Comparison of ENCODE assay signal across 8 cellular contexts in genomic region chr20:44384423-44385027, GRCh38. TPM values are rescaled to one million over a fixed set of nuclear protein-coding genes. Genes with fewer than 3 reads are reported as not detected.
DNase-seq lines count a peak whose midpoint lies in the region; ATAC-seq and TF ChIP-seq lines count a peak whose summit lies in the region.

No MANE protein-coding gene starts in this region.

- no peak overlapping the region for H3K23ac ChIP-seq in H9 (ENCODE audit: insufficient read length, low read depth, low read length)

- no peak overlapping the region for H2BK5ac ChIP-seq in H9 (ENCODE audit: insufficient read length, low read length)

- no peak overlapping the region for H3K4me3 Mint-ChIP-seq in H9
- H3K4me3 Mint-ChIP-seq in central memory CD8-positive, alpha-beta T cell, result no peak overlapping the region

- H4K91ac ChIP-seq in H9 (ENCODE audit: insufficient read length, low read depth, low read length), result no peak overlapping the region

- peaks cover 8% of the 10 kb centered on the region in 2 experiments for H3K4me1 Mint-ChIP-seq in H9
- peaks cover 9% of the 10 kb centered on the region for H3K4me1 Mint-ChIP-seq in central memory CD8-positive, alpha-beta T cell

- no peaks in the 10 kb centered on the region for H3K79me2 ChIP-seq in H9 (ENCODE audit: insufficient read depth, low read length)

- no peak overlapping the region for H3K4me2 ChIP-seq in H9 (ENCODE audit: insufficient read depth, insufficient read length, low read length)

- 0 out of 7 replicates have a peak overlapping the region, but pooled peaks of 1 of the 3 experiments have one; percentile 41 for H3K27ac Mint-ChIP-seq in H9
- no peak overlapping the region for H3K27ac Mint-ChIP-seq in central memory CD8-positive, alpha-beta T cell (ENCODE audit: low read depth)

- H3K18ac ChIP-seq in H9 (ENCODE audit: insufficient read length, low read depth, low read length), result no peak overlapping the region

- no peak overlapping the region for H2BK20ac ChIP-seq in H9 (ENCODE audit: low read depth, low read length, poor library complexity, severe bottlenecking)

- no peaks in the 10 kb centered on the region for H3K27me3 ChIP-seq in H9 (ENCODE audit: insufficient read depth, low read length)

- H2BK120ac ChIP-seq in H9 (ENCODE audit: low read depth, low read length, poor library complexity, severe bottlenecking), result no peak overlapping the region

- no peaks in the 10 kb centered on the region for H3K9me3 ChIP-seq in H9 (ENCODE audit: control insufficient read depth, low read depth, low read length)

- H3K4me1 ChIP-seq in H9 (ENCODE audit: insufficient read depth, low read length), result no peaks in the 10 kb centered on the region

- H4K5ac ChIP-seq in H9 (ENCODE audit: insufficient read length, low read depth, low read length), result no peak overlapping the region

- H3K9ac ChIP-seq in H9 (ENCODE audit: extremely low read depth, insufficient read length, low read length), result no peak overlapping the region

- H2AK5ac ChIP-seq in H9 (ENCODE audit: insufficient read length, low read length), result no peak overlapping the region

- DNase-seq in AML-193 (lab: John Stamatoyannopoulos, UW) (peak; percentile 42 to 59), H9 (peak; percentile 77), NCI-H2227 treated with DMSO at 0.1 percent for 48 hours (lab: John Stamatoyannopoulos, UW) (peak; percentile 71), left lobe of liver (ENCODE audit: low spot score) (peak; percentile 83), middle frontal gyrus (ENCODE audit: extremely low spot score, low spot score) (no peak)
- DNase-seq in activated CD4-positive, alpha-beta T cell treated with anti-CD3 and anti-CD28 coated beads for 1 hour, result peak; percentile 72
- DNase-seq in central memory CD8-positive, alpha-beta T cell (ENCODE audit: low spot score in 2 of 2), result peak; percentile 60 to 80
- DNase-seq in stimulated activated CD4-positive, alpha-beta T cell treated with anti-CD3 and anti-CD28 coated beads, TNF-alpha, amount 100 ng/mL, for 1 hour (ENCODE audit: low read depth in 3 of 3, low spot score in 1 of 3), result peak; percentile 54 to 85 (median 56)

- H2BK12ac ChIP-seq in H9 (ENCODE audit: insufficient read length, low read depth, low read length), result no peak overlapping the region

- H2BK15ac ChIP-seq in H9 (ENCODE audit: low read depth, low read length), result no peak overlapping the region

- H4K8ac ChIP-seq in H9 (replicated peaks; ENCODE audit: insufficient read length, low read depth, low read length), result no peak overlapping the region

- H3K27ac ChIP-seq in H9 (ENCODE audit: insufficient read length, low read depth, low read length), result no peak overlapping the region

- no peak overlapping the region for H3K14ac ChIP-seq in H9 (ENCODE audit: insufficient read depth, low read length)

- no peak overlapping the region for H3T11ph ChIP-seq in H9 (ENCODE audit: low read length)

- H2AFZ ChIP-seq in H9 (ENCODE audit: low read length), result no peak overlapping the region

- H3K4ac ChIP-seq in H9 (ENCODE audit: low read depth, low read length), result no peak overlapping the region

- H3K36me3 Mint-ChIP-seq in H9 (ENCODE audit: insufficient read depth in 1 of 3, low read depth in 3 of 3), result no peaks in the 10 kb centered on the region
- no peaks in the 10 kb centered on the region for H3K36me3 Mint-ChIP-seq in central memory CD8-positive, alpha-beta T cell (ENCODE audit: insufficient read depth)

- no peaks in the 10 kb centered on the region; a peak in 1 of 5 replicates for H3K9me3 Mint-ChIP-seq in H9
- no peaks in the 10 kb centered on the region for H3K9me3 Mint-ChIP-seq in central memory CD8-positive, alpha-beta T cell

- H4K20me1 ChIP-seq in H9 (ENCODE audit: control insufficient read depth, insufficient read depth, insufficient read length), result no peaks in the 10 kb centered on the region

- no CpG with 5 or more reads among the region's 9 CpGs for WGBS in H9 (ENCODE audit: extremely low coverage, insufficient read length, low lambda C conversion rate)

- no peaks in the 10 kb centered on the region for H3K23me2 ChIP-seq in H9 (ENCODE audit: insufficient read length, low read depth, low read length, poor library complexity, severe bottlenecking)

- H3K79me1 ChIP-seq in H9 (ENCODE audit: insufficient read depth, low read depth, low read length, poor library complexity, severe bottlenecking), result no peaks in the 10 kb centered on the region

- ATAC-seq in central memory CD8-positive, alpha-beta T cell (replicated peaks; ENCODE audit: extremely low read depth, poor library complexity, severe bottlenecking), result peak; percentile 82
- peak; percentile 45 for ATAC-seq in left lobe of liver

- TF ChIP-seq CTCF in H9 (conservative IDR thresholded peaks at IDR 0.05), result peak; percentile 96

- H3K56ac ChIP-seq in H9 (ENCODE audit: insufficient read length, low read depth, low read length), result no peak overlapping the region

- peaks cover 8% of the 10 kb centered on the region for H3K27me3 Mint-ChIP-seq in H9 (ENCODE audit: low read depth)
- H3K27me3 Mint-ChIP-seq in central memory CD8-positive, alpha-beta T cell, result peaks cover 52% of the 10 kb centered on the region

RNA-seq across cellular contexts. Expression of gene HNF4A, which starts 29.0 kb away (rescaled TPM):
- total RNA-seq in H9 (2021) (0.04 TPM in 1 of 2 replicates, not detected in the other), left lobe of liver (189 TPM)

RNA-seq across cellular contexts. Expression of gene R3HDML, which starts 47.7 kb away (rescaled TPM):
- total RNA-seq in H9 (2021) (not detected in 2 replicates), left lobe of liver (not detected)

Comparison
In these comparisons a context has a peak if more than half of its experiments do, and no peak if none do; other contexts are left out.
1. RNA of gene HNF4A, which starts 29.0 kb away (total RNA-seq): 189 TPM in left lobe of liver (single experiment); 0.04 TPM in H9; every median in the first group is over 100 times any median in the second.